Comparison of ENCODE assay signal across 8 cellular contexts in genomic region chr1:154860154-154860870, GRCh38. TPM values are rescaled to one million over a fixed set of nuclear protein-coding genes. Genes with fewer than 3 reads are reported as not detected.
A peak's percentile ranks its signal among the peaks of the same experiment; 100 is the strongest.
DNase-seq lines count a peak whose midpoint lies in the region; ATAC-seq and TF ChIP-seq lines count a peak whose summit lies in the region.

No MANE protein-coding gene starts in this region.

- peak overlapping the region; percentile 54 for H3K27ac ChIP-seq in OCI-LY3 (ENCODE audit: low read length)
- peak overlapping the region; percentile 96 for H3K27ac ChIP-seq in psoas muscle

- no peaks in the 10 kb centered on the region for H3K9me3 Mint-ChIP-seq in T-helper 2 cell treated with Interferon-gamma antibody and Interleukin-4, amounts not matched to agents 5 μg/mL and 100 μg/mL, for 36 hours

- 0 out of 2 replicates have a peak, but pooled peaks cover 7% of the 10 kb centered on the region for H3K79me2 ChIP-seq in OCI-LY3 (ENCODE audit: low read length)

- 26 to 35% (median 27%) methylated on average over 12 of the region's 12 CpGs for WGBS in psoas muscle, 3 donors

- no peak overlapping the region for H3K27ac Mint-ChIP-seq in T-helper 2 cell treated with Interferon-gamma antibody and Interleukin-4, amounts not matched to agents 5 μg/mL and 100 μg/mL, for 36 hours

- H3K27me3 Mint-ChIP-seq in T-helper 2 cell treated with Interferon-gamma antibody and Interleukin-4, amounts not matched to agents 5 μg/mL and 100 μg/mL, for 36 hours (ENCODE audit: low read depth), result no peaks in the 10 kb centered on the region

- peak; percentile 70 for ATAC-seq in HG02840 (IDR thresholded peaks at IDR 0.05; ENCODE audit: low FRiP score, unreplicated experiment)
- ATAC-seq in psoas muscle, result peak; percentile 71 to 79 (median 73)

- H3K9ac ChIP-seq in OCI-LY3 (ENCODE audit: low read length), result peak overlapping the region; percentile 37; the same call in 1 of the 2 replicates

- H4K20me1 ChIP-seq in OCI-LY3 (ENCODE audit: insufficient read depth, low read length), result no peaks in the 10 kb centered on the region

- no peaks in the 10 kb centered on the region for H3K36me3 Mint-ChIP-seq in T-helper 2 cell treated with Interferon-gamma antibody and Interleukin-4, amounts not matched to agents 5 μg/mL and 100 μg/mL, for 36 hours (ENCODE audit: low read depth)

- TF ChIP-seq CTCF in OCI-LY3 (IDR thresholded peaks at IDR 0.05; ENCODE audit: low read depth, low read length), result no peak
- no peak for TF ChIP-seq CTCF in psoas muscle (IDR thresholded peaks at IDR 0.05)

- H3K4me2 ChIP-seq in OCI-LY3 (ENCODE audit: low read length), result peak overlapping the region; percentile 68

- H3K27me3 ChIP-seq in OCI-LY3 (ENCODE audit: low read depth, low read length) (no peaks in the 10 kb centered on the region), psoas muscle (ENCODE audit: insufficient read depth in 3 of 3, low read length in 2 of 3) (no peaks in the 10 kb centered on the region)

- H3K9me3 ChIP-seq in OCI-LY3 (ENCODE audit: insufficient read depth, low read length) (no peaks in the 10 kb centered on the region), psoas muscle (no peaks in the 10 kb centered on the region)

- H3K4me1 Mint-ChIP-seq in T-helper 2 cell treated with Interferon-gamma antibody and Interleukin-4, amounts not matched to agents 5 μg/mL and 100 μg/mL, for 36 hours (ENCODE audit: low read depth), result peaks cover 6% of the 10 kb centered on the region

- H3K4me1 ChIP-seq in OCI-LY3 (ENCODE audit: low read length) (peaks cover 73% of the 10 kb centered on the region), psoas muscle (peaks cover 88% of the 10 kb centered on the region)

- no peaks in the 10 kb centered on the region for H3K36me3 ChIP-seq in OCI-LY3 (replicated peaks; ENCODE audit: low read depth, low read length)
- no peaks in the 10 kb centered on the region for H3K36me3 ChIP-seq in psoas muscle (ENCODE audit: insufficient read depth in 1 of 2, low read depth in 1 of 2)

- peak overlapping the region; percentile 56 for H2AFZ ChIP-seq in OCI-LY3 (ENCODE audit: low read depth, low read length)

- intact Hi-C loops in psoas muscle (cut with DNase I), result loop anchor here in 1 of 2 donors (2.0 kb wide), 1 partner anchor 52 kb away; no protein-coding TSS in a partner anchor

- peak overlapping the region; percentile 50 for H3K4me3 ChIP-seq in OCI-LY3 (ENCODE audit: low read length)
- peak overlapping the region; percentile 29 for H3K4me3 ChIP-seq in psoas muscle

- DNase-seq in NCI-H2171 treated with DMSO at 0.1 percent for 48 hours (lab: John Stamatoyannopoulos, UW), result peak; percentile 21
- DNase-seq in NCI-H2171 (lab: John Stamatoyannopoulos, UW), result no peak
- peak; percentile 69 to 84 for DNase-seq in psoas muscle
- no peak for DNase-seq in COLO668 (lab: John Stamatoyannopoulos, UW; ENCODE audit: unreplicated experiment)
- no peak for DNase-seq in NCI-H1694 (lab: John Stamatoyannopoulos, UW)
- DNase-seq in T-helper 2 cell treated with Interferon-gamma antibody and Interleukin-4, amounts not matched to agents 5 μg/mL and 100 μg/mL, for 36 hours (ENCODE audit: low spot score), result no peak

- no peak overlapping the region for H3K4me3 Mint-ChIP-seq in T-helper 2 cell treated with Interferon-gamma antibody and Interleukin-4, amounts not matched to agents 5 μg/mL and 100 μg/mL, for 36 hours

RNA-seq across cellular contexts. Expression of gene KCNN3, which starts 9.8 kb away (rescaled TPM):
- total RNA-seq in psoas muscle, result 10 to 100 TPM; 11.8 to 60.9 (median 17.4) TPM
- 1 to 10 TPM; 2.5 to 7.5 (median 3.7) TPM for polyA plus RNA-seq in psoas muscle

Comparison
In these comparisons a context has a peak if more than half of its experiments do, and no peak if none do; other contexts are left out.
1. DNase-seq: peak in NCI-H2171 treated with DMSO at 0.1 percent for 48 hours (single experiment) and psoas muscle (2 of 2); none in NCI-H2171 (single experiment), COLO668 (single experiment), NCI-H1694 (single experiment) and T-helper 2 cell treated with Interferon-gamma antibody and Interleukin-4, amounts not matched to agents 5 μg/mL and 100 μg/mL, for 36 hours (single experiment).